Comparison of ENCODE assay signal across 1 cellular context in the genomic region with DNA sequence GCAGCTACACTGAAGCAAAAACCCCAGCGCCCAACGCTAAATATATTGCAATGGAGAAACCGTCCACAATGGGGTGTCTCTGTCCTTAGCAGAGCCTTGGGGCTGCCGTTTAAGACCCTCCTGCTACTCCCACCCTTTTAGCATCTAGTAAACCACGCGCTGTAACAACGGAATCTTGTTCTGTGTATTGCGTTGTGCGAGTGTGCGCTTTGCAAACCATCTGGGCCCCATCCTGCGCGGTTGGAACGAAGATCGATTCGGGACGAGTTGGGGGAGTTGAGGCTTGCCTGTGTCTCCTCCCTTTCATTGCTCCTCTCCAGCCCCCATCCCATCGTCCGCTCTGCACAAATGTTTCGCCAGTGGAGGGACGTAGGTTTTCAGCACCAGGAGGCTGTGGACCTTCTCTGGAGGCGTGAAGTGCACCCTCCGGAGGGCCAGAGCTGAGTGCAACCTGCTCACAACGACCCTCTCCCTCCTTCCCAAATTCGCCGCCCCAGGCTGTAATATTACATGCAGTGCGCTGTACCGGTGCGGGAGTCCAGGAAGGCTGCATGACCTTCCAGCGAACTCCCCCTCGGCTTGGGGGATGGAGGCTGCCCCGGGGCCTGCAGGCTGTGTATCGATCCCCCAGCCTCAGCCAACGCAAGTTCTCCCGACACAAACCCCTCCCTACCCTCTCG.
A peak's percentile ranks its signal among the peaks of the same experiment; 100 is the strongest.
TF ChIP-seq lines count a peak whose summit lies in the region.

No MANE protein-coding gene starts in this region.

TF ChIP-seq in HepG2, 621 proteins besides CTCF, POLR2A, EP300 and RAD21 (continued from another document and continues in another):
- TF ChIP-seq, protein P1, sequence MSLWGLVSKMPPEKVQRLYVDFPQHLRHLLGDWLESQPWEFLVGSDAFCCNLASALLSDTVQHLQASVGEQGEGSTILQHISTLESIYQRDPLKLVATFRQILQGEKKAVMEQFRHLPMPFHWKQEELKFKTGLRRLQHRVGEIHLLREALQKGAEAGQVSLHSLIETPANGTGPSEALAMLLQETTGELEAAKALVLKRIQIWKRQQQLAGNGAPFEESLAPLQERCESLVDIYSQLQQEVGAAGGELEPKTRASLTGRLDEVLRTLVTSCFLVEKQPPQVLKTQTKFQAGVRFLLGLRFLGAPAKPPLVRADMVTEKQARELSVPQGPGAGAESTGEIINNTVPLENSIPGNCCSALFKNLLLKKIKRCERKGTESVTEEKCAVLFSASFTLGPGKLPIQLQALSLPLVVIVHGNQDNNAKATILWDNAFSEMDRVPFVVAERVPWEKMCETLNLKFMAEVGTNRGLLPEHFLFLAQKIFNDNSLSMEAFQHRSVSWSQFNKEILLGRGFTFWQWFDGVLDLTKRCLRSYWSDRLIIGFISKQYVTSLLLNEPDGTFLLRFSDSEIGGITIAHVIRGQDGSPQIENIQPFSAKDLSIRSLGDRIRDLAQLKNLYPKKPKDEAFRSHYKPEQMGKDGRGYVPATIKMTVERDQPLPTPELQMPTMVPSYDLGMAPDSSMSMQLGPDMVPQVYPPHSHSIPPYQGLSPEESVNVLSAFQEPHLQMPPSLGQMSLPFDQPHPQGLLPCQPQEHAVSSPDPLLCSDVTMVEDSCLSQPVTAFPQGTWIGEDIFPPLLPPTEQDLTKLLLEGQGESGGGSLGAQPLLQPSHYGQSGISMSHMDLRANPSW (CRISPR knock-in tag; IDR thresholded peaks at IDR 0.05; ENCODE audit: borderline replicate concordance), result no peak
- TF ChIP-seq MZF1 (CRISPR knock-in tag; IDR thresholded peaks at IDR 0.05; ENCODE audit: borderline replicate concordance) (no peak), ZBTB20 (CRISPR knock-in tag; IDR thresholded peaks at IDR 0.05; ENCODE audit: borderline replicate concordance, low read depth) (no peak), RBM22 (optimal IDR thresholded peaks at IDR 0.05; ENCODE audit: low read length) (no peak), PAWR (CRISPR knock-in tag; IDR thresholded peaks at IDR 0.05; ENCODE audit: borderline replicate concordance) (no peak), CCAR2 (optimal IDR thresholded peaks at IDR 0.05; ENCODE audit: low read depth, low read length) (no peak), ZFAT (CRISPR knock-in tag; conservative IDR thresholded peaks at IDR 0.05) (no peak), ZNF317 (CRISPR knock-in tag; IDR thresholded peaks at IDR 0.05) (no peak; the same call in 1 of the 2 replicates), ARHGAP35 (CRISPR knock-in tag; IDR thresholded peaks at IDR 0.05; ENCODE audit: borderline replicate concordance) (no peak), DPF2 (CRISPR knock-in tag; IDR thresholded peaks at IDR 0.05; ENCODE audit: borderline replicate concordance, low read depth) (no peak), ZNF777 (CRISPR knock-in tag; IDR thresholded peaks at IDR 0.05) (peak; percentile 21; the same call in 1 of the 2 replicates), YY1 (IDR thresholded peaks at IDR 0.05; ENCODE audit: insufficient read depth, insufficient replicate concordance, low read depth, low read length) (no peak), EZH2 (conservative IDR thresholded peaks at IDR 0.05; ENCODE audit: low read depth, low read length) (no peak), CBX1 (IDR thresholded peaks at IDR 0.05; ENCODE audit: low read depth) (peak; percentile 26), SATB2 (CRISPR knock-in tag; IDR thresholded peaks at IDR 0.05) (no peak), WIZ (CRISPR knock-in tag; IDR thresholded peaks at IDR 0.05) (peak; percentile 57; the same call in 1 of the 2 replicates), RXRB (CRISPR knock-in tag; IDR thresholded peaks at IDR 0.05; ENCODE audit: borderline replicate concordance) (no peak), HNRNPUL1 (IDR thresholded peaks at IDR 0.05; ENCODE audit: low read depth, low read length) (no peak), ZNF383 (CRISPR knock-in tag; IDR thresholded peaks at IDR 0.05; ENCODE audit: borderline replicate concordance) (no peak), AGO2 (optimal IDR thresholded peaks at IDR 0.05; ENCODE audit: low read depth, low read length) (no peak), MTA1 (CRISPR knock-in tag; IDR thresholded peaks at IDR 0.05; ENCODE audit: borderline replicate concordance) (peak; percentile 65; the same call in 1 of the 2 replicates), MYNN (CRISPR knock-in tag; IDR thresholded peaks at IDR 0.05; ENCODE audit: low read depth) (no peak), ZBTB7A (CRISPR knock-in tag; IDR thresholded peaks at IDR 0.05) (no peak), ZNF619 (CRISPR knock-in tag; IDR thresholded peaks at IDR 0.05) (peak; percentile 72; the same call in 1 of the 2 replicates), NONO (IDR thresholded peaks at IDR 0.05) (no peak), NONO (CRISPR knock-in tag; conservative IDR thresholded peaks at IDR 0.05) (0 out of 2 replicates have a peak, but pooled peaks have one; percentile 37), FOXA3 (CRISPR knock-in tag; IDR thresholded peaks at IDR 0.05) (no peak), XBP1 (CRISPR knock-in tag; IDR thresholded peaks at IDR 0.05) (no peak), ZNF780A (CRISPR knock-in tag; IDR thresholded peaks at IDR 0.05) (no peak), ZNF251 (CRISPR knock-in tag; IDR thresholded peaks at IDR 0.05) (no peak), HHEX (CRISPR knock-in tag; IDR thresholded peaks at IDR 0.05) (no peak), NFE2L2 (IDR thresholded peaks at IDR 0.05; ENCODE audit: low read length) (no peak), ZNF235 (CRISPR knock-in tag; IDR thresholded peaks at IDR 0.05; ENCODE audit: borderline replicate concordance) (0 out of 2 replicates have a peak, but pooled peaks have one; percentile 23), GFI1 (CRISPR knock-in tag; IDR thresholded peaks at IDR 0.05; ENCODE audit: borderline replicate concordance) (no peak), SNAPC2 (CRISPR knock-in tag; IDR thresholded peaks at IDR 0.05) (no peak)
- TF ChIP-seq, protein P2, sequence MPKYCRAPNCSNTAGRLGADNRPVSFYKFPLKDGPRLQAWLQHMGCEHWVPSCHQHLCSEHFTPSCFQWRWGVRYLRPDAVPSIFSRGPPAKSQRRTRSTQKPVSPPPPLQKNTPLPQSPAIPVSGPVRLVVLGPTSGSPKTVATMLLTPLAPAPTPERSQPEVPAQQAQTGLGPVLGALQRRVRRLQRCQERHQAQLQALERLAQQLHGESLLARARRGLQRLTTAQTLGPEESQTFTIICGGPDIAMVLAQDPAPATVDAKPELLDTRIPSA (CRISPR knock-in tag; IDR thresholded peaks at IDR 0.05; ENCODE audit: borderline replicate concordance), result no peak
- TF ChIP-seq, protein P3, sequence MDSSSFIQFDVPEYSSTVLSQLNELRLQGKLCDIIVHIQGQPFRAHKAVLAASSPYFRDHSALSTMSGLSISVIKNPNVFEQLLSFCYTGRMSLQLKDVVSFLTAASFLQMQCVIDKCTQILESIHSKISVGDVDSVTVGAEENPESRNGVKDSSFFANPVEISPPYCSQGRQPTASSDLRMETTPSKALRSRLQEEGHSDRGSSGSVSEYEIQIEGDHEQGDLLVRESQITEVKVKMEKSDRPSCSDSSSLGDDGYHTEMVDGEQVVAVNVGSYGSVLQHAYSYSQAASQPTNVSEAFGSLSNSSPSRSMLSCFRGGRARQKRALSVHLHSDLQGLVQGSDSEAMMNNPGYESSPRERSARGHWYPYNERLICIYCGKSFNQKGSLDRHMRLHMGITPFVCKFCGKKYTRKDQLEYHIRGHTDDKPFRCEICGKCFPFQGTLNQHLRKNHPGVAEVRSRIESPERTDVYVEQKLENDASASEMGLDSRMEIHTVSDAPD (CRISPR knock-in tag; IDR thresholded peaks at IDR 0.05), result no peak
- TF ChIP-seq, protein P4, sequence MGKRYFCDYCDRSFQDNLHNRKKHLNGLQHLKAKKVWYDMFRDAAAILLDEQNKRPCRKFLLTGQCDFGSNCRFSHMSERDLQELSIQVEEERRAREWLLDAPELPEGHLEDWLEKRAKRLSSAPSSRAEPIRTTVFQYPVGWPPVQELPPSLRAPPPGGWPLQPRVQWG (CRISPR knock-in tag; IDR thresholded peaks at IDR 0.05; ENCODE audit: borderline replicate concordance, low read depth), result no peak
- TF ChIP-seq, protein P5, sequence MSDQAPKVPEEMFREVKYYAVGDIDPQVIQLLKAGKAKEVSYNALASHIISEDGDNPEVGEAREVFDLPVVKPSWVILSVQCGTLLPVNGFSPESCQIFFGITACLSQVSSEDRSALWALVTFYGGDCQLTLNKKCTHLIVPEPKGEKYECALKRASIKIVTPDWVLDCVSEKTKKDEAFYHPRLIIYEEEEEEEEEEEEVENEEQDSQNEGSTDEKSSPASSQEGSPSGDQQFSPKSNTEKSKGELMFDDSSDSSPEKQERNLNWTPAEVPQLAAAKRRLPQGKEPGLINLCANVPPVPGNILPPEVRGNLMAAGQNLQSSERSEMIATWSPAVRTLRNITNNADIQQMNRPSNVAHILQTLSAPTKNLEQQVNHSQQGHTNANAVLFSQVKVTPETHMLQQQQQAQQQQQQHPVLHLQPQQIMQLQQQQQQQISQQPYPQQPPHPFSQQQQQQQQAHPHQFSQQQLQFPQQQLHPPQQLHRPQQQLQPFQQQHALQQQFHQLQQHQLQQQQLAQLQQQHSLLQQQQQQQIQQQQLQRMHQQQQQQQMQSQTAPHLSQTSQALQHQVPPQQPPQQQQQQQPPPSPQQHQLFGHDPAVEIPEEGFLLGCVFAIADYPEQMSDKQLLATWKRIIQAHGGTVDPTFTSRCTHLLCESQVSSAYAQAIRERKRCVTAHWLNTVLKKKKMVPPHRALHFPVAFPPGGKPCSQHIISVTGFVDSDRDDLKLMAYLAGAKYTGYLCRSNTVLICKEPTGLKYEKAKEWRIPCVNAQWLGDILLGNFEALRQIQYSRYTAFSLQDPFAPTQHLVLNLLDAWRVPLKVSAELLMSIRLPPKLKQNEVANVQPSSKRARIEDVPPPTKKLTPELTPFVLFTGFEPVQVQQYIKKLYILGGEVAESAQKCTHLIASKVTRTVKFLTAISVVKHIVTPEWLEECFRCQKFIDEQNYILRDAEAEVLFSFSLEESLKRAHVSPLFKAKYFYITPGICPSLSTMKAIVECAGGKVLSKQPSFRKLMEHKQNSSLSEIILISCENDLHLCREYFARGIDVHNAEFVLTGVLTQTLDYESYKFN (CRISPR knock-in tag; conservative IDR thresholded peaks at IDR 0.05), result no peak; the same call in 1 of the 2 replicates
- TF ChIP-seq, protein P6, sequence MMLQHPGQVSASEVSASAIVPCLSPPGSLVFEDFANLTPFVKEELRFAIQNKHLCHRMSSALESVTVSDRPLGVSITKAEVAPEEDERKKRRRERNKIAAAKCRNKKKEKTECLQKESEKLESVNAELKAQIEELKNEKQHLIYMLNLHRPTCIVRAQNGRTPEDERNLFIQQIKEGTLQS (CRISPR knock-in tag; IDR thresholded peaks at IDR 0.05), result no peak
- TF ChIP-seq, protein P7, sequence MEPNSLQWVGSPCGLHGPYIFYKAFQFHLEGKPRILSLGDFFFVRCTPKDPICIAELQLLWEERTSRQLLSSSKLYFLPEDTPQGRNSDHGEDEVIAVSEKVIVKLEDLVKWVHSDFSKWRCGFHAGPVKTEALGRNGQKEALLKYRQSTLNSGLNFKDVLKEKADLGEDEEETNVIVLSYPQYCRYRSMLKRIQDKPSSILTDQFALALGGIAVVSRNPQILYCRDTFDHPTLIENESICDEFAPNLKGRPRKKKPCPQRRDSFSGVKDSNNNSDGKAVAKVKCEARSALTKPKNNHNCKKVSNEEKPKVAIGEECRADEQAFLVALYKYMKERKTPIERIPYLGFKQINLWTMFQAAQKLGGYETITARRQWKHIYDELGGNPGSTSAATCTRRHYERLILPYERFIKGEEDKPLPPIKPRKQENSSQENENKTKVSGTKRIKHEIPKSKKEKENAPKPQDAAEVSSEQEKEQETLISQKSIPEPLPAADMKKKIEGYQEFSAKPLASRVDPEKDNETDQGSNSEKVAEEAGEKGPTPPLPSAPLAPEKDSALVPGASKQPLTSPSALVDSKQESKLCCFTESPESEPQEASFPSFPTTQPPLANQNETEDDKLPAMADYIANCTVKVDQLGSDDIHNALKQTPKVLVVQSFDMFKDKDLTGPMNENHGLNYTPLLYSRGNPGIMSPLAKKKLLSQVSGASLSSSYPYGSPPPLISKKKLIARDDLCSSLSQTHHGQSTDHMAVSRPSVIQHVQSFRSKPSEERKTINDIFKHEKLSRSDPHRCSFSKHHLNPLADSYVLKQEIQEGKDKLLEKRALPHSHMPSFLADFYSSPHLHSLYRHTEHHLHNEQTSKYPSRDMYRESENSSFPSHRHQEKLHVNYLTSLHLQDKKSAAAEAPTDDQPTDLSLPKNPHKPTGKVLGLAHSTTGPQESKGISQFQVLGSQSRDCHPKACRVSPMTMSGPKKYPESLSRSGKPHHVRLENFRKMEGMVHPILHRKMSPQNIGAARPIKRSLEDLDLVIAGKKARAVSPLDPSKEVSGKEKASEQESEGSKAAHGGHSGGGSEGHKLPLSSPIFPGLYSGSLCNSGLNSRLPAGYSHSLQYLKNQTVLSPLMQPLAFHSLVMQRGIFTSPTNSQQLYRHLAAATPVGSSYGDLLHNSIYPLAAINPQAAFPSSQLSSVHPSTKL (CRISPR knock-in tag; IDR thresholded peaks at IDR 0.05), result no peak
- TF ChIP-seq, protein P8, sequence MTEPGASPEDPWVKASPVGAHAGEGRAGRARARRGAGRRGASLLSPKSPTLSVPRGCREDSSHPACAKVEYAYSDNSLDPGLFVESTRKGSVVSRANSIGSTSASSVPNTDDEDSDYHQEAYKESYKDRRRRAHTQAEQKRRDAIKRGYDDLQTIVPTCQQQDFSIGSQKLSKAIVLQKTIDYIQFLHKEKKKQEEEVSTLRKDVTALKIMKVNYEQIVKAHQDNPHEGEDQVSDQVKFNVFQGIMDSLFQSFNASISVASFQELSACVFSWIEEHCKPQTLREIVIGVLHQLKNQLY (CRISPR knock-in tag; IDR thresholded peaks at IDR 0.05), result no peak
- TF ChIP-seq, protein P9, sequence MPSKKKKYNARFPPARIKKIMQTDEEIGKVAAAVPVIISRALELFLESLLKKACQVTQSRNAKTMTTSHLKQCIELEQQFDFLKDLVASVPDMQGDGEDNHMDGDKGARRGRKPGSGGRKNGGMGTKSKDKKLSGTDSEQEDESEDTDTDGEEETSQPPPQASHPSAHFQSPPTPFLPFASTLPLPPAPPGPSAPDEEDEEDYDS (CRISPR knock-in tag; IDR thresholded peaks at IDR 0.05), result no peak
- TF ChIP-seq, protein P10, sequence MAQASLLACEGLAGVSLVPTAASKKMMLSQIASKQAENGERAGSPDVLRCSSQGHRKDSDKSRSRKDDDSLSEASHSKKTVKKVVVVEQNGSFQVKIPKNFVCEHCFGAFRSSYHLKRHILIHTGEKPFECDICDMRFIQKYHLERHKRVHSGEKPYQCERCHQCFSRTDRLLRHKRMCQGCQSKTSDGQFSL (CRISPR knock-in tag; IDR thresholded peaks at IDR 0.05), result 0 out of 2 replicates have a peak, but pooled peaks have one; percentile 19
- TF ChIP-seq, protein P11, sequence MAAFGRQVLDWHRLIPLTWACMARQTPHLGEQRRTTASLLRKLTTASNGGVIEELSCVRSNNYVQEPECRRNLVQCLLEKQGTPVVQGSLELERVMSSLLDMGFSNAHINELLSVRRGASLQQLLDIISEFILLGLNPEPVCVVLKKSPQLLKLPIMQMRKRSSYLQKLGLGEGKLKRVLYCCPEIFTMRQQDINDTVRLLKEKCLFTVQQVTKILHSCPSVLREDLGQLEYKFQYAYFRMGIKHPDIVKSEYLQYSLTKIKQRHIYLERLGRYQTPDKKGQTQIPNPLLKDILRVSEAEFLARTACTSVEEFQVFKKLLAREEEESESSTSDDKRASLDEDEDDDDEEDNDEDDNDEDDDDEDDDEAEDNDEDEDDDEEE (CRISPR knock-in tag; IDR thresholded peaks at IDR 0.05), result peak; percentile 43; the same call in 1 of the 2 replicates
- TF ChIP-seq, protein P12, sequence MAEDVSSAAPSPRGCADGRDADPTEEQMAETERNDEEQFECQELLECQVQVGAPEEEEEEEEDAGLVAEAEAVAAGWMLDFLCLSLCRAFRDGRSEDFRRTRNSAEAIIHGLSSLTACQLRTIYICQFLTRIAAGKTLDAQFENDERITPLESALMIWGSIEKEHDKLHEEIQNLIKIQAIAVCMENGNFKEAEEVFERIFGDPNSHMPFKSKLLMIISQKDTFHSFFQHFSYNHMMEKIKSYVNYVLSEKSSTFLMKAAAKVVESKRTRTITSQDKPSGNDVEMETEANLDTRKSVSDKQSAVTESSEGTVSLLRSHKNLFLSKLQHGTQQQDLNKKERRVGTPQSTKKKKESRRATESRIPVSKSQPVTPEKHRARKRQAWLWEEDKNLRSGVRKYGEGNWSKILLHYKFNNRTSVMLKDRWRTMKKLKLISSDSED (CRISPR knock-in tag; IDR thresholded peaks at IDR 0.05), result no peak
